In the genomic region with DNA sequence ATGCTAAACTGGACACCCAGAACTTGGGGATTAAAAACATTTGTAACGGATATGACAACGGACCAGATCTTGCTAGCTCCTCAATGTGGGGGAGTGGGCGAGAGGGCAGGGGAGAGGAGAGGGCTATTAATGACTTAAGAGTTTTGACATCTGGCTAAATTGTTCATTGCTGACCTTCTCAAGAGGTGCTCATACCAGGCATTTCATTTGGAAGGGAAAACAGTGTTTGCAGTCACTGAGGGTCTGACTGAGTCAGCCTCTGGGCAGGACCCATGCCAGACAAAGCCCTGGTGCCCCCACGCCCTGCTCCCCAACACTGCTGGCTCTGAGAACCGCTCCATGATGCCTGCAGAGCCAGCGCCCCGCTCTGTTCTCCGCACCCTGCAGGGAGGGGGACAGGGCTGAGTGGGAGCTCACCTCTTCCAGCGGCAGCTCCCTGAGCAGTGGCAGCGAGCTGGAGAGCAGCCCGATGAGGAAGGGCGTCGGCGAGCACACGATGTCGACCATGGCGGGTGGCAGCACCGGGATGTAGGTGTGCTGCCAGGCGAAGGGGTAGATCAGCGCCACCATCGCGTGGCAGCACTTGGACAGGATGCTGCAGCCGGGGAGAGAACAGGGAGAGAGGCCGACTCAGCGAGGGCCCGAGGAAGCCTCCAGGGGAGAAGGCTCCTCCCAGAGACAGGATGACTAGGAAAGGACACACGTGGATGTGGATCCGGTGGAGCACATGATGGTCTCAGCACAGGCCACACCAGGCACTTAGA, we compare ENCODE assay signal across 15 cellular contexts. TPM values are rescaled to one million over a fixed set of nuclear protein-coding genes. Genes with fewer than 3 reads are reported as not detected.
DNase-seq lines count a peak whose midpoint lies in the region; ATAC-seq and TF ChIP-seq lines count a peak whose summit lies in the region.
"Had no signal": no experiment of that assay in that cellular context is flagged by ENCODE, and none has a peak within 500 bp of the region (broad histone marks: within the 10 kb centered on the region; RNA-seq: fewer than 3 reads in every experiment).

No MANE protein-coding gene starts in this region.

- H3K27me3 ChIP-seq in foreskin keratinocyte = no peaks in the 10 kb centered on the region
- H3K27me3 ChIP-seq in psoas muscle (ENCODE audit: insufficient read depth in 3 of 3, low read length in 2 of 3) = no peaks in the 10 kb centered on the region
- H3K27me3 ChIP-seq: cardiac muscle cell, heart right ventricle, suprapubic skin had no signal

- intact Hi-C loops in posterior vena cava (cut with DNase I) = no loop called here
- intact Hi-C loops in psoas muscle (cut with DNase I) = no loop called here

- no peak overlapping the region for H3K27ac ChIP-seq in foreskin keratinocyte
- H3K27ac ChIP-seq in psoas muscle = no peak overlapping the region
- H3K27ac ChIP-seq: cardiac muscle cell, heart right ventricle, HL-60, suprapubic skin had no signal

- ATAC-seq in foreskin keratinocyte (peak; percentile 47), psoas muscle (no peak), GM21381 (IDR thresholded peaks at IDR 0.05; ENCODE audit: unreplicated experiment) (no peak), GM19395 (IDR thresholded peaks at IDR 0.05; ENCODE audit: unreplicated experiment) (no peak)

- TF ChIP-seq CTCF in GM20000 (IDR thresholded peaks at IDR 0.05; ENCODE audit: extremely low read depth, missing control alignments) (no peak), foreskin keratinocyte (conservative IDR thresholded peaks at IDR 0.05) (no peak), psoas muscle (IDR thresholded peaks at IDR 0.05) (no peak)

- no peaks in the 10 kb centered on the region for H3K9me3 ChIP-seq in psoas muscle
- H3K9me3 ChIP-seq: heart right ventricle, suprapubic skin had no signal

- no peaks in the 10 kb centered on the region for H3K36me3 ChIP-seq in psoas muscle (ENCODE audit: insufficient read depth in 1 of 2, low read depth in 1 of 2)
- H3K36me3 ChIP-seq: cardiac muscle cell, suprapubic skin had no signal

- no peak overlapping the region for H3K4me3 ChIP-seq in psoas muscle
- H3K4me3 ChIP-seq: cardiac muscle cell, heart right ventricle, suprapubic skin had no signal

- H3K4me1 ChIP-seq in foreskin keratinocyte = peaks cover 4% of the 10 kb centered on the region
- H3K4me1 ChIP-seq in psoas muscle = no peaks in the 10 kb centered on the region

- 79 to 84% (median 80%) methylated on average over 25 to 28 of the region's 28 CpGs for WGBS in psoas muscle, 3 donors

- peak; percentile 0 for DNase-seq in GM20000 (ENCODE audit: low spot score)
- peak; percentile 62 for DNase-seq in RPMI7951 (ENCODE audit: low read depth)
- DNase-seq in foreskin keratinocyte = no peak
- DNase-seq in posterior vena cava (ENCODE audit: low spot score) = peak; percentile 69
- DNase-seq in psoas muscle = no peak
- DNase-seq: activated CD4-positive, CD25-positive, alpha-beta regulatory T cell; heart right ventricle; naive B cell; NCI-H187; SHP77 treated with DMSO at 0.1 percent for 48 hours had no signal

RNA-seq across cellular contexts. Expression of a gene that starts 47.8 kb away (rescaled TPM):
- 49.1 and 52.4 TPM in 2 replicates for total RNA-seq in RPMI7951 (2014; rRNA removed; shearing (Covaris generic))
- 54.8 and 56.9 TPM in 2 replicates for total RNA-seq in foreskin keratinocyte
- 34.1 and 37.0 TPM in 2 replicates for polyA plus RNA-seq in foreskin keratinocyte
- total RNA-seq in posterior vena cava = 10 to 100 TPM; 59.1 to 74.7 TPM
- 10 to 100 TPM; 58.3 to 82.0 (median 69.3) TPM for total RNA-seq in psoas muscle
- polyA plus RNA-seq in psoas muscle = 10 to 100 TPM; 27.0 to 59.1 (median 44.5) TPM

Comparison
In these comparisons a context has a peak if more than half of its experiments do, and no peak if none do; other contexts are left out.
1. DNase-seq: peak in GM20000 (single experiment), RPMI7951 (single experiment) and posterior vena cava (single experiment); none in foreskin keratinocyte (0 of 2) and psoas muscle (0 of 2).